11 cellular contexts compared by ENCODE assay signal in genomic region chr5:133996683-133997252, GRCh38. TPM values are rescaled to one million over a fixed set of nuclear protein-coding genes. Genes with fewer than 3 reads are reported as not detected.
A peak's percentile ranks its signal among the peaks of the same experiment; 100 is the strongest.
DNase-seq lines count a peak whose midpoint lies in the region; ATAC-seq and TF ChIP-seq lines count a peak whose summit lies in the region.
"Had no signal": no experiment of that assay in that cellular context is flagged by ENCODE, and none has a peak within 500 bp of the region (broad histone marks: within the 10 kb centered on the region; RNA-seq: fewer than 3 reads in every experiment).

No MANE protein-coding gene starts in this region.

- H3K36me3 ChIP-seq in mammary epithelial cell (ENCODE audit: insufficient read depth, low read length) (peaks cover 9% of the 10 kb centered on the region), upper lobe of left lung (peaks cover 0 to 8% (median 3%) of the 10 kb centered on the region in 4 donors)

- no peak overlapping the region for H3K27ac Mint-ChIP-seq in nephron
- H3K27ac Mint-ChIP-seq: T-cell had no signal

- H4K20me1 ChIP-seq in mammary epithelial cell (ENCODE audit: insufficient read depth, low read length): peaks cover 62% of the 10 kb centered on the region

- no peak overlapping the region for H3K4me3 ChIP-seq in mammary epithelial cell (replicated peaks in 1 of 3; ENCODE audit: insufficient read depth in 1 of 3, low read depth in 2 of 3, low read length in 3 of 3)
- no peak overlapping the region for H3K4me3 ChIP-seq in upper lobe of left lung

- H3K9me3 ChIP-seq in mammary epithelial cell (replicated peaks; ENCODE audit: insufficient read depth, low read length) (no peaks in the 10 kb centered on the region), upper lobe of left lung (no peaks in the 10 kb centered on the region)

- in situ Hi-C loops in KBM-7 (cut with MboI; ENCODE audit: low pct_unique_long_range_greater_than_20kb, low sequenced_read_pairs): no loop called here
- in situ Hi-C loops in mammary epithelial cell (cut with MboI; ENCODE audit: low sequenced_read_pairs in 2 of 2): no loop called here

- TF ChIP-seq CTCF in mammary epithelial cell (conservative IDR thresholded peaks at IDR 0.05 in 1 of 2, IDR thresholded peaks at IDR 0.05 in 1 of 2; ENCODE audit: extremely low read depth in 1 of 2, insufficient read depth in 1 of 2, low read depth in 1 of 2, low read length in 2 of 2) (peak; percentile 37 to 47), nephron (IDR thresholded peaks at IDR 0.05; ENCODE audit: unreplicated experiment in 3 of 3) (peak; percentile 23 to 49 (median 28)), upper lobe of left lung (IDR thresholded peaks at IDR 0.05) (peak in 1 of 6 experiments; percentile 5)

- H3K4me1 ChIP-seq in mammary epithelial cell (ENCODE audit: insufficient read depth, low read length) (peaks cover 20% of the 10 kb centered on the region), upper lobe of left lung (peaks cover 41 to 78% (median 45%) of the 10 kb centered on the region in 4 donors)

- H3K27me3 ChIP-seq in mammary epithelial cell (ENCODE audit: insufficient read depth, low read length) (no peaks in the 10 kb centered on the region), upper lobe of left lung (no peaks in the 10 kb centered on the region)

- no peak for TF ChIP-seq POLR2A in upper lobe of left lung (IDR thresholded peaks at IDR 0.05)
- TF ChIP-seq POLR2A in GM18505 (IDR thresholded peaks at IDR 0.05; ENCODE audit: borderline replicate concordance, extremely low read depth, insufficient read depth, insufficient read length): no peak

- no peak overlapping the region for H3K27ac ChIP-seq in mammary epithelial cell (ENCODE audit: insufficient read depth, low read depth, low read length)
- H3K27ac ChIP-seq in upper lobe of left lung: no peak overlapping the region

- H3K9ac ChIP-seq in mammary epithelial cell (ENCODE audit: insufficient read depth, low read length): no peak overlapping the region

- no peak overlapping the region for H3K4me2 ChIP-seq in mammary epithelial cell (ENCODE audit: insufficient read depth, low read depth, low read length)

- peak; percentile 56 for DNase-seq in DMS 273 (lab: John Stamatoyannopoulos, UW; ENCODE audit: unreplicated experiment)
- no peak for DNase-seq in DMS 273 treated with DMSO at 0.1 percent for 48 hours (lab: John Stamatoyannopoulos, UW)
- peak; percentile 43 for DNase-seq in KBM-7
- no peak for DNase-seq in mammary epithelial cell
- no peak for DNase-seq in upper lobe of left lung
- DNase-seq: 8988T; stimulated activated CD4-positive, alpha-beta T cell treated with anti-CD3 and anti-CD28 coated beads, Interleukin-4, amount 100 ng/mL, for 1 hour had no signal

- H3K4me1 Mint-ChIP-seq in nephron: peaks cover 77% of the 10 kb centered on the region

- no TSS peak for BruUV-seq in mammary epithelial cell (replicated peaks; lab: Mats Ljungman, UMichigan)

- CTCF ChIA-PET in mammary epithelial cell (lab: Charles Lee; ENCODE audit: low non-redundant PET): no interaction called here

- dilution Hi-C loops in mammary epithelial cell (cut with HindIII; ENCODE audit: low sequenced_read_pairs): no loop called here

- peaks cover 99% of the 10 kb centered on the region for H3K79me2 ChIP-seq in mammary epithelial cell (ENCODE audit: insufficient read depth, low read length)

- no peak for ATAC-seq in GM19467 (IDR thresholded peaks at IDR 0.05; ENCODE audit: unreplicated experiment)
- ATAC-seq in upper lobe of left lung (ENCODE audit: low FRiP score in 2 of 2): no peak
- no peak for ATAC-seq in GM18505 (IDR thresholded peaks at IDR 0.05; ENCODE audit: unreplicated experiment)

- no peak for TF ChIP-seq EP300 in upper lobe of left lung (IDR thresholded peaks at IDR 0.05)

- peaks cover 15% of the 10 kb centered on the region for H3K36me3 Mint-ChIP-seq in nephron (ENCODE audit: low read depth)

- 100% methylated on average over 3 of the region's 3 CpGs for WGBS in mammary epithelial cell (ENCODE audit: low coverage, missing lambda C conversion rate)
- WGBS in upper lobe of left lung, 2 donors: 77 to 79% methylated on average over 3 of the region's 3 CpGs

- no peaks in the 10 kb centered on the region for H3K9me3 Mint-ChIP-seq in nephron
- H3K9me3 Mint-ChIP-seq: T-cell had no signal

- H2AFZ ChIP-seq in mammary epithelial cell (ENCODE audit: low read depth, low read length): no peak overlapping the region

- H3K27me3 Mint-ChIP-seq in nephron (ENCODE audit: low read depth): no peaks in the 10 kb centered on the region
- H3K27me3 Mint-ChIP-seq: T-cell had no signal

- no peak overlapping the region for H3K4me3 Mint-ChIP-seq in nephron
- H3K4me3 Mint-ChIP-seq: T-cell had no signal

- intact Hi-C loops in mammary epithelial cell (cut with micrococcal nuclease): no loop called here

RNA-seq across cellular contexts. Expression of gene VDAC1, which starts 8.0 kb away (rescaled TPM):
- total RNA-seq in mammary epithelial cell: 100 to 1,000 TPM; 273 to 375 TPM
- polyA plus RNA-seq in mammary epithelial cell: 209 TPM
- polyA minus RNA-seq in mammary epithelial cell: 296 TPM
- total RNA-seq in upper lobe of left lung: 100 to 1,000 TPM in 3 of 6 donors, 10 to 100 TPM in 3; 66.0 to 121 (median 98.5) TPM

RNA-seq across cellular contexts. Expression of gene C5orf15, which starts 28.3 kb away (rescaled TPM):
- 10 to 100 TPM; 30.0 to 71.3 TPM for total RNA-seq in mammary epithelial cell
- polyA plus RNA-seq in mammary epithelial cell: 40.0 TPM
- polyA minus RNA-seq in mammary epithelial cell: 4.0 TPM
- total RNA-seq in upper lobe of left lung: 10 to 100 TPM; 15.1 to 65.5 (median 39.7) TPM

Comparison
In these comparisons a context has a peak if more than half of its experiments do, and no peak if none do; other contexts are left out.
1. DNase-seq: peak in DMS 273 (single experiment) and KBM-7 (single experiment); none in DMS 273 treated with DMSO at 0.1 percent for 48 hours (single experiment), mammary epithelial cell (single experiment) and upper lobe of left lung (0 of 2).